ENCODE assay signal across 13 cellular contexts in genomic region chr6:43307451-43308100, GRCh38.
A peak's percentile ranks its signal among the peaks of the same experiment; 100 is the strongest.
DNase-seq lines count a peak whose midpoint lies in the region; ATAC-seq and TF ChIP-seq lines count a peak whose summit lies in the region.
"Had no signal": no experiment of that assay in that cellular context is flagged by ENCODE, and none has a peak within 500 bp of the region (broad histone marks: within the 10 kb centered on the region; RNA-seq: fewer than 3 reads in every experiment).

No MANE protein-coding gene starts in this region.

- ATAC-seq in stimulated activated memory B cell treated with anti-CD40 and anti-IgM and Interleukin-4, amounts not matched to agents 10 μg/mL and 1 μg/mL and 100 μg/mL, for 72 hours: no peak

- H3K9me3 ChIP-seq in OCI-LY3 (ENCODE audit: insufficient read depth, low read length): no peaks in the 10 kb centered on the region
- no peaks in the 10 kb centered on the region for H3K9me3 ChIP-seq in iPS-18a (ENCODE audit: control insufficient read depth, low read depth, low read length)
- H3K9me3 ChIP-seq: tibial nerve had no signal

- no peak for DNase-seq in T-helper 2 cell treated with Interferon-gamma antibody and Interleukin-4, amounts not matched to agents 5 μg/mL and 100 μg/mL, for 36 hours (ENCODE audit: low spot score)
- DNase-seq in T-helper 2 cell (no peak), NOMO-1 treated with DMSO at 0.1 percent for 48 hours (lab: John Stamatoyannopoulos, UW; ENCODE audit: unreplicated experiment) (no peak), SIG-M5 (lab: John Stamatoyannopoulos, UW) (no peak), NCI-H524 treated with DMSO at 0.1 percent for 48 hours (lab: John Stamatoyannopoulos, UW) (no peak)

- no peaks in the 10 kb centered on the region for H3K27me3 ChIP-seq in OCI-LY3 (ENCODE audit: low read depth, low read length)
- H3K27me3 ChIP-seq in iPS-18a (ENCODE audit: control insufficient read depth, insufficient read depth, low read length): peaks cover 5% of the 10 kb centered on the region

- TF ChIP-seq CTCF in OCI-LY3 (IDR thresholded peaks at IDR 0.05; ENCODE audit: low read depth, low read length): no peak

- H3K36me3 Mint-ChIP-seq in T-helper 2 cell treated with Interferon-gamma antibody and Interleukin-4, amounts not matched to agents 5 μg/mL and 100 μg/mL, for 36 hours (ENCODE audit: low read depth): no peaks in the 10 kb centered on the region
- no peaks in the 10 kb centered on the region for H3K36me3 Mint-ChIP-seq in stimulated activated memory B cell treated with anti-CD40 and anti-IgM and Interleukin-4, amounts not matched to agents 10 μg/mL and 1 μg/mL and 100 μg/mL, for 72 hours
- H3K36me3 Mint-ChIP-seq: CD8-positive, alpha-beta memory T cell; mesothelial cell of epicardium had no signal

- H4K20me1 ChIP-seq in OCI-LY3 (ENCODE audit: insufficient read depth, low read length): no peaks in the 10 kb centered on the region

- H3K79me2 ChIP-seq in OCI-LY3 (ENCODE audit: low read length): no peaks in the 10 kb centered on the region

- H3K36me3 ChIP-seq in OCI-LY3 (replicated peaks; ENCODE audit: low read depth, low read length) (peaks cover 9% of the 10 kb centered on the region), iPS-18a (ENCODE audit: control insufficient read depth, low read depth, low read length) (no peaks in the 10 kb centered on the region)
- H3K36me3 ChIP-seq: brain microvascular endothelial cell, tibial nerve had no signal

- no peak overlapping the region for H3K27ac Mint-ChIP-seq in T-helper 2 cell treated with Interferon-gamma antibody and Interleukin-4, amounts not matched to agents 5 μg/mL and 100 μg/mL, for 36 hours
- H3K27ac Mint-ChIP-seq in stimulated activated memory B cell treated with anti-CD40 and anti-IgM and Interleukin-4, amounts not matched to agents 10 μg/mL and 1 μg/mL and 100 μg/mL, for 72 hours: peak overlapping the region; percentile 76
- H3K27ac Mint-ChIP-seq: mesothelial cell of epicardium had no signal

- H3K4me3 Mint-ChIP-seq in T-helper 2 cell treated with Interferon-gamma antibody and Interleukin-4, amounts not matched to agents 5 μg/mL and 100 μg/mL, for 36 hours: peak overlapping the region; percentile 21
- no peak overlapping the region for H3K4me3 Mint-ChIP-seq in stimulated activated memory B cell treated with anti-CD40 and anti-IgM and Interleukin-4, amounts not matched to agents 10 μg/mL and 1 μg/mL and 100 μg/mL, for 72 hours

- H3K4me3 ChIP-seq in OCI-LY3 (ENCODE audit: low read length) (peak overlapping the region; percentile 80), iPS-18a (ENCODE audit: low read length) (peak overlapping the region; percentile 67)

- no peak overlapping the region for H2AFZ ChIP-seq in OCI-LY3 (ENCODE audit: low read depth, low read length)

- H3K9me3 Mint-ChIP-seq in T-helper 2 cell treated with Interferon-gamma antibody and Interleukin-4, amounts not matched to agents 5 μg/mL and 100 μg/mL, for 36 hours: no peaks in the 10 kb centered on the region
- H3K9me3 Mint-ChIP-seq in stimulated activated memory B cell treated with anti-CD40 and anti-IgM and Interleukin-4, amounts not matched to agents 10 μg/mL and 1 μg/mL and 100 μg/mL, for 72 hours: no peaks in the 10 kb centered on the region
- H3K9me3 Mint-ChIP-seq: CD8-positive, alpha-beta memory T cell; mesothelial cell of epicardium had no signal

- H3K4me1 ChIP-seq in OCI-LY3 (ENCODE audit: low read length): peaks cover 44% of the 10 kb centered on the region
- peaks cover 16% of the 10 kb centered on the region for H3K4me1 ChIP-seq in iPS-18a (ENCODE audit: control insufficient read depth, low read depth, low read length)

- H3K4me2 ChIP-seq in OCI-LY3 (ENCODE audit: low read length): peak overlapping the region; percentile 95

- no peak overlapping the region for H3K27ac ChIP-seq in OCI-LY3 (ENCODE audit: low read length)
- no peak overlapping the region for H3K27ac ChIP-seq in iPS-18a (ENCODE audit: low read length)
- H3K27ac ChIP-seq: brain microvascular endothelial cell, RWPE1, tibial nerve had no signal

- H3K9ac ChIP-seq in OCI-LY3 (ENCODE audit: low read length) (peak overlapping the region; percentile 79; the same call in 1 of the 2 replicates), iPS-18a (ENCODE audit: low read length) (no peak overlapping the region)

- H3K27me3 Mint-ChIP-seq in T-helper 2 cell treated with Interferon-gamma antibody and Interleukin-4, amounts not matched to agents 5 μg/mL and 100 μg/mL, for 36 hours (ENCODE audit: low read depth): peaks cover 10% of the 10 kb centered on the region
- H3K27me3 Mint-ChIP-seq in stimulated activated memory B cell treated with anti-CD40 and anti-IgM and Interleukin-4, amounts not matched to agents 10 μg/mL and 1 μg/mL and 100 μg/mL, for 72 hours: no peaks in the 10 kb centered on the region

- peaks cover 2% of the 10 kb centered on the region for H3K4me1 Mint-ChIP-seq in T-helper 2 cell treated with Interferon-gamma antibody and Interleukin-4, amounts not matched to agents 5 μg/mL and 100 μg/mL, for 36 hours (ENCODE audit: low read depth)
- H3K4me1 Mint-ChIP-seq in stimulated activated memory B cell treated with anti-CD40 and anti-IgM and Interleukin-4, amounts not matched to agents 10 μg/mL and 1 μg/mL and 100 μg/mL, for 72 hours: peaks cover 40% of the 10 kb centered on the region
